In the genomic region with DNA sequence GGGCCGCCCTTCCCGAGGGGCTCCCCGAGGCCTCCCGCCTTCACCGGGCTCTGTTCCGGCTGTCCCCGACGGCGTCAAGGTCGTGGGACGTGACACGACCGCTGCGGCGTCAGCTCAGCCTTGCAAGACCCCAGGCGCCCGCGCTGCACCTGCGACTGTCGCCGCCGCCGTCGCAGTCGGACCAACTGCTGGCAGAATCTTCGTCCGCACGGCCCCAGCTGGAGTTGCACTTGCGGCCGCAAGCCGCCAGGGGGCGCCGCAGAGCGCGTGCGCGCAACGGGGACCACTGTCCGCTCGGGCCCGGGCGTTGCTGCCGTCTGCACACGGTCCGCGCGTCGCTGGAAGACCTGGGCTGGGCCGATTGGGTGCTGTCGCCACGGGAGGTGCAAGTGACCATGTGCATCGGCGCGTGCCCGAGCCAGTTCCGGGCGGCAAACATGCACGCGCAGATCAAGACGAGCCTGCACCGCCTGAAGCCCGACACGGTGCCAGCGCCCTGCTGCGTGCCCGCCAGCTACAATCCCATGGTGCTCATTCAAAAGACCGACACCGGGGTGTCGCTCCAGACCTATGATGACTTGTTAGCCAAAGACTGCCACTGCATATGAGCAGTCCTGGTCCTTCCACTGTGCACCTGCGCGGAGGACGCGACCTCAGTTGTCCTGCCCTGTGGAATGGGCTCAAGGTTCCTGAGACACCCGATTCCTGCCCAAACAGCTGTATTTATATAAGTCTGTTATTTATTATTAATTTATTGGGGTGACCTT, we compare ENCODE assay signal across 8 cellular contexts. TPM values are rescaled to one million over a fixed set of nuclear protein-coding genes. Genes with fewer than 3 reads are reported as not detected.
A peak's percentile ranks its signal among the peaks of the same experiment; 100 is the strongest.
DNase-seq lines count a peak whose midpoint lies in the region; ATAC-seq, FAIRE-seq and TF ChIP-seq lines count a peak whose summit lies in the region.

No MANE protein-coding gene starts in this region.

- H3K27me3 Mint-ChIP-seq in CD8-positive, alpha-beta T cell (ENCODE audit: low read depth), result peaks cover 23% of the 10 kb centered on the region
- peaks cover 14% of the 10 kb centered on the region for H3K27me3 Mint-ChIP-seq in activated T-helper 17 cell treated with anti-CD3 and anti-CD28 coated beads, Interleukin-2, amount 50 U/mL, for 72 hours

- peak overlapping the region; percentile 43 for H3K4me3 ChIP-seq in CD8-positive, alpha-beta T cell (ENCODE audit: low read depth, low read length)
- H3K4me3 ChIP-seq in HUES48 (ENCODE audit: low read depth, low read length) (peak overlapping the region; percentile 56; the same call in 1 of the 2 replicates), suprapubic skin (peak overlapping the region; percentile 37)

- H3K36me3 Mint-ChIP-seq in CD8-positive, alpha-beta T cell, result no peaks in the 10 kb centered on the region
- H3K36me3 Mint-ChIP-seq in activated T-helper 17 cell treated with anti-CD3 and anti-CD28 coated beads, Interleukin-2, amount 50 U/mL, for 72 hours (ENCODE audit: low read depth), result no peaks in the 10 kb centered on the region

- no peak for TF ChIP-seq EP300 in suprapubic skin (IDR thresholded peaks at IDR 0.05)

- no peak overlapping the region for H3K27ac ChIP-seq in CD8-positive, alpha-beta T cell (ENCODE audit: low read depth, low read length)
- H3K27ac ChIP-seq in HUES48 (ENCODE audit: low read depth, low read length) (no peak overlapping the region), suprapubic skin (no peak overlapping the region)

- POLR2A ChIA-PET in CD8-positive, alpha-beta T cell (lab: Charles Lee), result interaction anchor here (0.6 to 1.6 kb wide), 3 partner anchors 30 to 107 kb away, joined by 4 to 8 read pairs (median 5); a partner anchor contains a TSS

- H3K4me1 ChIP-seq in CD8-positive, alpha-beta T cell (ENCODE audit: insufficient read depth, low read length), result peaks cover 8% of the 10 kb centered on the region
- H3K4me1 ChIP-seq in HUES48 (ENCODE audit: control insufficient read depth, insufficient read depth, low read length), result peaks cover 4% of the 10 kb centered on the region; the same call in 1 of the 2 replicates
- H3K4me1 ChIP-seq in suprapubic skin, result peaks cover 32% of the 10 kb centered on the region

- no peaks in the 10 kb centered on the region for H3K9me3 ChIP-seq in CD8-positive, alpha-beta T cell (ENCODE audit: low read length)
- H3K9me3 ChIP-seq in HUES48 (ENCODE audit: control insufficient read depth, insufficient read depth, low read length) (no peaks in the 10 kb centered on the region), suprapubic skin (no peaks in the 10 kb centered on the region)

- H3K27me3 ChIP-seq in CD8-positive, alpha-beta T cell (ENCODE audit: insufficient read depth, low read length), result peaks cover 21% of the 10 kb centered on the region
- H3K27me3 ChIP-seq in HUES48 (ENCODE audit: control insufficient read depth, insufficient read depth, low read length) (peaks cover 22% of the 10 kb centered on the region), suprapubic skin (peaks cover 8% of the 10 kb centered on the region)

- TF ChIP-seq CTCF in CD8-positive, alpha-beta T cell (IDR thresholded peaks at IDR 0.05), result peak; percentile 99
- peak; percentile 97 to 100 for TF ChIP-seq CTCF in suprapubic skin (IDR thresholded peaks at IDR 0.05)

- no peak overlapping the region for H3K27ac Mint-ChIP-seq in CD8-positive, alpha-beta T cell
- no peak overlapping the region for H3K27ac Mint-ChIP-seq in activated T-helper 17 cell treated with anti-CD3 and anti-CD28 coated beads, Interleukin-2, amount 50 U/mL, for 72 hours

- peaks cover 8% of the 10 kb centered on the region for H3K4me1 Mint-ChIP-seq in CD8-positive, alpha-beta T cell (ENCODE audit: low read depth)
- no peaks in the 10 kb centered on the region for H3K4me1 Mint-ChIP-seq in activated T-helper 17 cell treated with anti-CD3 and anti-CD28 coated beads, Interleukin-2, amount 50 U/mL, for 72 hours

- CTCF ChIA-PET in CD8-positive, alpha-beta T cell (lab: Charles Lee), result interaction anchor here (0.7 to 10.0 kb wide), 40 partner anchors 8 to 489 kb away, joined by 3 to 160 read pairs (median 4); a partner anchor contains a TSS

- peak overlapping the region; percentile 77 for H3K4me3 Mint-ChIP-seq in CD8-positive, alpha-beta T cell
- H3K4me3 Mint-ChIP-seq in activated T-helper 17 cell treated with anti-CD3 and anti-CD28 coated beads, Interleukin-2, amount 50 U/mL, for 72 hours, result peak overlapping the region; percentile 73

- no peaks in the 10 kb centered on the region for H3K36me3 ChIP-seq in CD8-positive, alpha-beta T cell (ENCODE audit: insufficient read depth, low read length)
- H3K36me3 ChIP-seq in HUES48 (ENCODE audit: control insufficient read depth, insufficient read depth, low read length), result no peaks in the 10 kb centered on the region; the same call in 1 of the 2 replicates
- no peaks in the 10 kb centered on the region for H3K36me3 ChIP-seq in suprapubic skin

- WGBS in suprapubic skin, result 27% methylated on average over 12 of the region's 74 CpGs

- FAIRE-seq in frontal cortex (lab: Jason Lieb, UNC), result no peak

- H3K9me3 Mint-ChIP-seq in CD8-positive, alpha-beta T cell, result no peaks in the 10 kb centered on the region
- H3K9me3 Mint-ChIP-seq in activated T-helper 17 cell treated with anti-CD3 and anti-CD28 coated beads, Interleukin-2, amount 50 U/mL, for 72 hours, result no peaks in the 10 kb centered on the region

- H3K9ac ChIP-seq in HUES48 (ENCODE audit: low read depth, low read length), result no peak overlapping the region

- peak; percentile 93 for ATAC-seq in CD8-positive, alpha-beta T cell
- peak; percentile 58 for ATAC-seq in GM19395 (IDR thresholded peaks at IDR 0.05; ENCODE audit: unreplicated experiment)
- peak; percentile 93 for ATAC-seq in activated T-helper 17 cell treated with anti-CD3 and anti-CD28 coated beads, Interleukin-2, amount 50 U/mL, for 72 hours (replicated peaks)

- DNase-seq in CD8-positive, alpha-beta T cell, result peak; percentile 58 to 89 (median 74)
- DNase-seq in frontal cortex (ENCODE audit: low spot score in 2 of 2) (peak; percentile 83 to 93), nucleus accumbens (lab: John Stamatoyannopoulos, UW) (peak in 49 of 56 donors; percentile 7 to 79 (median 48)), suprapubic skin (ENCODE audit: low spot score in 2 of 2) (peak; percentile 81 to 87)

- no peak for TF ChIP-seq POLR2A in suprapubic skin (IDR thresholded peaks at IDR 0.05)

- intact Hi-C loops in CD8-positive, alpha-beta T cell (cut with DNase I, micrococcal nuclease), result loop anchor here (1.0 kb wide), 1 partner anchor 22 kb away; no protein-coding TSS in a partner anchor

TF ChIP-seq in PFSK-1, 5 proteins besides CTCF, POLR2A, EP300 and RAD21 (continues in another document):
- TF ChIP-seq, protein P1, sequence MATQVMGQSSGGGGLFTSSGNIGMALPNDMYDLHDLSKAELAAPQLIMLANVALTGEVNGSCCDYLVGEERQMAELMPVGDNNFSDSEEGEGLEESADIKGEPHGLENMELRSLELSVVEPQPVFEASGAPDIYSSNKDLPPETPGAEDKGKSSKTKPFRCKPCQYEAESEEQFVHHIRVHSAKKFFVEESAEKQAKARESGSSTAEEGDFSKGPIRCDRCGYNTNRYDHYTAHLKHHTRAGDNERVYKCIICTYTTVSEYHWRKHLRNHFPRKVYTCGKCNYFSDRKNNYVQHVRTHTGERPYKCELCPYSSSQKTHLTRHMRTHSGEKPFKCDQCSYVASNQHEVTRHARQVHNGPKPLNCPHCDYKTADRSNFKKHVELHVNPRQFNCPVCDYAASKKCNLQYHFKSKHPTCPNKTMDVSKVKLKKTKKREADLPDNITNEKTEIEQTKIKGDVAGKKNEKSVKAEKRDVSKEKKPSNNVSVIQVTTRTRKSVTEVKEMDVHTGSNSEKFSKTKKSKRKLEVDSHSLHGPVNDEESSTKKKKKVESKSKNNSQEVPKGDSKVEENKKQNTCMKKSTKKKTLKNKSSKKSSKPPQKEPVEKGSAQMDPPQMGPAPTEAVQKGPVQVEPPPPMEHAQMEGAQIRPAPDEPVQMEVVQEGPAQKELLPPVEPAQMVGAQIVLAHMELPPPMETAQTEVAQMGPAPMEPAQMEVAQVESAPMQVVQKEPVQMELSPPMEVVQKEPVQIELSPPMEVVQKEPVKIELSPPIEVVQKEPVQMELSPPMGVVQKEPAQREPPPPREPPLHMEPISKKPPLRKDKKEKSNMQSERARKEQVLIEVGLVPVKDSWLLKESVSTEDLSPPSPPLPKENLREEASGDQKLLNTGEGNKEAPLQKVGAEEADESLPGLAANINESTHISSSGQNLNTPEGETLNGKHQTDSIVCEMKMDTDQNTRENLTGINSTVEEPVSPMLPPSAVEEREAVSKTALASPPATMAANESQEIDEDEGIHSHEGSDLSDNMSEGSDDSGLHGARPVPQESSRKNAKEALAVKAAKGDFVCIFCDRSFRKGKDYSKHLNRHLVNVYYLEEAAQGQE (IDR thresholded peaks at IDR 0.05; ENCODE audit: insufficient read depth in 1 of 2, low read depth in 2 of 2, low read length in 2 of 2), result no peak
- TF ChIP-seq TAF1 (IDR thresholded peaks at IDR 0.05; ENCODE audit: borderline replicate concordance, insufficient read depth, low read length), result no peak

RNA-seq across cellular contexts. Expression of a gene that starts 2.6 kb away (rescaled TPM):
- not detected for total RNA-seq in CD8-positive, alpha-beta T cell
- 339 TPM for polyA plus RNA-seq in PFSK-1 (2012; ENCODE audit: insufficient read length, low read depth)
- under 1 TPM; 0.45 to 0.50 TPM for total RNA-seq in activated T-helper 17 cell treated with anti-CD3 and anti-CD28 coated beads, Interleukin-2, amount 50 U/mL, for 72 hours
- total RNA-seq in frontal cortex (not detected), suprapubic skin (under 1 TPM in 3 of 4 donors, not detected in 1; 0.57 to 0.89 (median 0.86) TPM)

RNA-seq across cellular contexts. Expression of a gene that starts 8.9 kb away (rescaled TPM):
- under 1 TPM in 1 of 2 experiments, not detected in 1; 0.22 TPM for total RNA-seq in CD8-positive, alpha-beta T cell
- polyA plus RNA-seq in PFSK-1 (2012; ENCODE audit: insufficient read length, low read depth), result not detected
- total RNA-seq in activated T-helper 17 cell treated with anti-CD3 and anti-CD28 coated beads, Interleukin-2, amount 50 U/mL, for 72 hours, result not detected
- total RNA-seq in frontal cortex (0.41 TPM), suprapubic skin (under 1 TPM in 3 of 4 donors, not detected in 1; 0.59 to 0.79 (median 0.73) TPM)

RNA-seq across cellular contexts. Expression of a gene that starts 30.7 kb away (rescaled TPM):
- 10 to 100 TPM; 49.9 to 58.2 TPM for total RNA-seq in CD8-positive, alpha-beta T cell
- polyA plus RNA-seq in PFSK-1 (2012; ENCODE audit: insufficient read length, low read depth), result 167 TPM
- total RNA-seq in activated T-helper 17 cell treated with anti-CD3 and anti-CD28 coated beads, Interleukin-2, amount 50 U/mL, for 72 hours, result 100 to 1,000 TPM in 1 of 2 donors, 10 to 100 TPM in 1; 73.8 to 169 TPM
- 69.3 TPM for total RNA-seq in frontal cortex
- 10 to 100 TPM; 18.1 to 30.5 (median 27.4) TPM for total RNA-seq in suprapubic skin

RNA-seq across cellular contexts. Expression of a gene that starts 48.1 kb away (rescaled TPM):
- 10 to 100 TPM; 20.0 to 25.2 TPM for total RNA-seq in CD8-positive, alpha-beta T cell
- polyA plus RNA-seq in PFSK-1 (2012; ENCODE audit: insufficient read length, low read depth), result 10.6 TPM
- total RNA-seq in activated T-helper 17 cell treated with anti-CD3 and anti-CD28 coated beads, Interleukin-2, amount 50 U/mL, for 72 hours, result 10 to 100 TPM; 38.9 to 46.0 TPM
- 18.3 TPM for total RNA-seq in frontal cortex
- 1 to 10 TPM; 4.6 to 8.0 (median 7.6) TPM for total RNA-seq in suprapubic skin

RNA-seq across cellular contexts. Expression of a gene that starts 49.4 kb away (rescaled TPM):
- 10 to 100 TPM; 54.5 to 54.7 TPM for total RNA-seq in CD8-positive, alpha-beta T cell
- polyA plus RNA-seq in PFSK-1 (2012; ENCODE audit: insufficient read length, low read depth), result 458 TPM
- total RNA-seq in activated T-helper 17 cell treated with anti-CD3 and anti-CD28 coated beads, Interleukin-2, amount 50 U/mL, for 72 hours, result 10 to 100 TPM; 15.9 to 22.0 TPM
- total RNA-seq in frontal cortex (62.8 TPM), suprapubic skin (10 to 100 TPM in 3 of 4 donors, 1 to 10 TPM in 1; 7.9 to 27.6 (median 21.0) TPM)
